Comparison of ENCODE assay signal across 2 cellular contexts in genomic region chr3:54827056-54827687, GRCh38.
TF ChIP-seq lines count a peak whose summit lies in the region.

No MANE protein-coding gene starts in this region.

TF ChIP-seq in A549, 52 proteins besides CTCF, POLR2A, EP300 and RAD21:
- TF ChIP-seq BHLHE40 (IDR thresholded peaks at IDR 0.05; ENCODE audit: low read depth, low read length) = no peak
- TF ChIP-seq, protein P1, sequence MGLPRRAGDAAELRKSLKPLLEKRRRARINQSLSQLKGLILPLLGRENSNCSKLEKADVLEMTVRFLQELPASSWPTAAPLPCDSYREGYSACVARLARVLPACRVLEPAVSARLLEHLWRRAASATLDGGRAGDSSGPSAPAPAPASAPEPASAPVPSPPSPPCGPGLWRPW (IDR thresholded peaks at IDR 0.05) = no peak
- no peak for TF ChIP-seq JUN (IDR thresholded peaks at IDR 0.05)
- peak; percentile 36 for TF ChIP-seq MAFK (IDR thresholded peaks at IDR 0.05; ENCODE audit: partially characterized antibody)

TF ChIP-seq in IMR-90, 13 proteins besides CTCF, POLR2A, EP300 and RAD21:
- TF ChIP-seq MAFK (IDR thresholded peaks at IDR 0.05; ENCODE audit: low read depth, low read length) (no peak), MAZ (IDR thresholded peaks at IDR 0.05; ENCODE audit: borderline replicate concordance, low read depth, low read length) (no peak), BHLHE40 (IDR thresholded peaks at IDR 0.05; ENCODE audit: low read depth, low read length) (no peak), NFE2L2 (IDR thresholded peaks at IDR 0.05; ENCODE audit: low read depth, low read length) (peak; percentile 49), CEBPB (IDR thresholded peaks at IDR 0.05; ENCODE audit: low read depth, low read length) (no peak), CHD1 (IDR thresholded peaks at IDR 0.05; ENCODE audit: low read depth, low read length) (no peak), USF2 (IDR thresholded peaks at IDR 0.05; ENCODE audit: low read depth, low read length) (no peak)
